34 cellular contexts compared by ENCODE assay signal in the genomic region with DNA sequence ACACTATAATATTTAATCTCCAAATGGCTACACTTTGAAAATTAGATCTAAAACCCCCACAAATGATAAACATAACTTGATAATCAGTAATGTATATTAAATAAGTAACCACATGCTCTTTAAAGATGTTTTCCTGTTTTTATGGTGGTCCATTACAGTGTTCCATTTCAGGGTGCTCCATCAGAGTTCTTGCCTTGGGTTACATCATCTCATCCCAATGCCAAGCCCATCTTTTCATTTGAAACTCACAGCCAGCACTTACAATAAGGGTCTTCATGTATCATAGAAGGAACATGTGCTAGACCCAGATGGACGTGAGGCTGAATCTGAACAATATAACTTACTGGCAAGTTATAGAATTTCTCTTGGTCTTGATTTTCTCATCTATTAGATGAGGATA.
"Had no signal": no experiment of that assay in that cellular context is flagged by ENCODE, and none has a peak within 500 bp of the region (broad histone marks: within the 10 kb centered on the region; RNA-seq: fewer than 3 reads in every experiment).

No MANE protein-coding gene starts in this region.

- H3K27ac ChIP-seq: adrenal gland, breast epithelium, cardiac muscle cell, colonic mucosa, epithelial cell of prostate, gastroesophageal sphincter, heart right ventricle, hepatocyte, WERI-Rb-1 had no signal

- H3K4me1 ChIP-seq: adrenal gland, breast epithelium, colonic mucosa, heart right ventricle had no signal

- FAIRE-seq: endometrium, endothelial cell of umbilical vein, TTC549 had no signal

- H3K36me3 ChIP-seq: adrenal gland, breast epithelium, cardiac muscle cell, colonic mucosa, gastroesophageal sphincter, heart right ventricle, WERI-Rb-1 had no signal

- DNase-seq: activated B cell treated with CpG ODN at 0.5 μM for 24 hours; activated CD4-positive, alpha-beta memory T cell treated with anti-CD3 and anti-CD28 coated beads for 36 hours; activated CD4-positive, alpha-beta T cell treated with anti-CD3 and anti-CD28 coated beads for 48 hours; activated CD4-positive, alpha-beta T cell treated with anti-CD3 and anti-CD28 coated beads, Interleukin-2, amount 50 U/mL, for 1 hour; activated CD8-positive, alpha-beta memory T cell treated with anti-CD3 and anti-CD28 coated beads, Interleukin-2, amount 10 ng/mL, durations not matched to agents 7 days and 5 days; activated CD8-positive, alpha-beta memory T cell treated with anti-CD3 and anti-CD28 coated beads, Interleukin-2, amount 50 U/mL, for 4 hours; activated CD8-positive, alpha-beta T cell treated with anti-CD3 and anti-CD28 coated beads, Interleukin-2, amount 10 ng/mL, durations not matched to agents 7 days and 5 days; activated effector memory CD4-positive, alpha-beta T cell treated with anti-CD3 and anti-CD28 coated beads, Interleukin-2, amount 50 U/mL, for 16 hours; activated naive CD4-positive, alpha-beta T cell treated with anti-CD3 and anti-CD28 coated beads for 36 hours; activated naive CD8-positive, alpha-beta T cell treated with anti-CD3 and anti-CD28 coated beads for 36 hours; activated naive CD8-positive, alpha-beta T cell treated with anti-CD3 and anti-CD28 coated beads, Interleukin-2, amount 50 U/mL, for 24 hours; activated T-cell treated with anti-CD3 and anti-CD28 coated beads, Interleukin-2, amount 50 U/mL, for 1 hour; activated T-cell treated with anti-CD3 and anti-CD28 coated beads, Interleukin-2, amount 50 U/mL, for 48 hours; adrenal gland; amygdala; aorta; central memory CD4-positive, alpha-beta T cell; cerebellar nuclear complex; colonic mucosa; effector CD8-positive, alpha-beta T cell; foreskin melanocyte; heart right ventricle; T-helper 2 cell; WERI-Rb-1 had no signal

- H2AFZ ChIP-seq: hepatocyte had no signal

- H3K9me3 ChIP-seq: adrenal gland, breast epithelium, colonic mucosa, gastroesophageal sphincter had no signal

- H3K79me2 ChIP-seq: hepatocyte had no signal

- H3K4me2 ChIP-seq: hepatocyte had no signal

- H3K27me3 ChIP-seq: adrenal gland, breast epithelium, cardiac muscle cell, colonic mucosa, gastroesophageal sphincter had no signal

- H3K4me3 ChIP-seq: adrenal gland, breast epithelium, cardiac muscle cell, colonic mucosa, gastroesophageal sphincter, heart right ventricle, hepatocyte had no signal

- ATAC-seq: activated CD4-positive, CD25-positive, alpha-beta regulatory T cell treated with anti-CD3 and anti-CD28 coated beads, Interleukin-2, amount 50 U/mL, for 24 hours; activated CD8-positive, alpha-beta memory T cell treated with anti-CD3 and anti-CD28 coated beads, Interleukin-2, amount 10 ng/mL, durations not matched to agents 7 days and 5 days; activated CD8-positive, alpha-beta T cell treated with anti-CD3 and anti-CD28 coated beads, Interleukin-2, amount 10 ng/mL, durations not matched to agents 7 days and 5 days; activated naive CD8-positive, alpha-beta T cell treated with anti-CD3 and anti-CD28 coated beads, Interleukin-2, amount 50 U/mL, for 24 hours; esophagus mucosa; gastroesophageal sphincter; heart right ventricle had no signal
